Comparison of ENCODE assay signal across 9 cellular contexts in the genomic region with DNA sequence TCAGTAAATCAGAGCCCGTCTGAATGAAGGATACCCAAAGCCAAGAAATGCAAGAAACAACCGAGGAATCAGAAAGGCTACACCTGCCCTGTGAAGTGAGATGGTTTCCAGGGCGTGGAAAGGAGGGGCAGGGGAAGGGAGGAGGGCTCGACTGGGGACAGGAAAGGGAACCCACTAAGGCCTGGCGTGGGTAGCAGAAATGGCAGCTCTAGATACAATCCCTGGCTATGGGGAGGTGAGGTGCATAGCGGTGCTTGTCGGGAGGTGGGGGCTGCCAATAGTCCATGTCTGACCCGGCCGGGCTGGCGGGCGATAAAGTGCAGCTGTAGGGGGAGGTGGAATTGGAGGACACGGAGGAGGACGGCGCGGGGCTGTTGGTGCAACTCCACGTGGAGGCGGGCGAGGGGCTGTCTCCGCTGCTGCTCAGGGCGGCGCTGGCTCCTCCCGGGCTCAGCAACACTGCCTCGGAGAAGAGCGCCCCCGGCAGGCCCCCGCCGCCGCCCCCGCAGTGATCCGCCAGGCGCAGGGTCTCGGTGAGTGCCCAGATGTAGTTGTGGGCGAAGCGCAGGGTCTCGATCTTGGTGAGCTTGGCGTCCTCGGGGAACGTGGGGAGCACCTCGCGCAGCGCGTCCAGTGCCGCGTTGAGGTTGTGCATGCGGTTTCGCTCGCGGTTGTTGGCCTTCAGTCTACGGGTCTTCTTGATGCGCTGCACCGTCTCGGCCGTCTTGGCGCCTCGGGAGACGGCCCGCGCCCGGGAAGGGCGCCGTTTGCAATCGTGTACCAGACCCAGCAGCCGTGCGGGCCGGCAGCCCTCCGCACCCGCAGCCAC. TPM values are rescaled to one million over a fixed set of nuclear protein-coding genes. Genes with fewer than 3 reads are reported as not detected.
DNase-seq lines count a peak whose midpoint lies in the region; ATAC-seq and TF ChIP-seq lines count a peak whose summit lies in the region.
"Had no signal": no experiment of that assay in that cellular context is flagged by ENCODE, and none has a peak within 500 bp of the region (broad histone marks: within the 10 kb centered on the region; RNA-seq: fewer than 3 reads in every experiment).

No MANE protein-coding gene starts in this region.

- ATAC-seq in GM19395 (IDR thresholded peaks at IDR 0.05; ENCODE audit: unreplicated experiment) (peak; percentile 8), HG03520 (IDR thresholded peaks at IDR 0.05; ENCODE audit: unreplicated experiment) (peak; percentile 5), lower lobe of right lung (no peak)
- ATAC-seq in activated naive CD8-positive, alpha-beta T cell treated with anti-CD3 and anti-CD28 coated beads, Interleukin-2, amount 50 U/mL, for 24 hours: peak; percentile 8

- no peaks in the 10 kb centered on the region for H3K79me2 ChIP-seq in DOHH2 (ENCODE audit: control insufficient read depth, low read length)

- peak overlapping the region; percentile 75 for H3K4me3 ChIP-seq in DOHH2 (ENCODE audit: low read length)
- peak overlapping the region; percentile 59 for H3K4me3 ChIP-seq in lower lobe of right lung

- peak overlapping the region; percentile 96 for H3K4me2 ChIP-seq in DOHH2 (ENCODE audit: low read length)

- TF ChIP-seq CTCF in DOHH2 (IDR thresholded peaks at IDR 0.05; ENCODE audit: low read depth, low read length, poor library complexity, severe bottlenecking) (peak; percentile 62), lower lobe of right lung (IDR thresholded peaks at IDR 0.05) (no peak)

- peaks cover 17% of the 10 kb centered on the region for H3F3A ChIP-seq in DOHH2 (ENCODE audit: control insufficient read depth, insufficient read depth)

- peaks cover 87% of the 10 kb centered on the region for H3K27me3 Mint-ChIP-seq in activated naive CD8-positive, alpha-beta T cell treated with anti-CD3 and anti-CD28 coated beads, Interleukin-2, amount 50 U/mL, for 24 hours

- no peak overlapping the region for H3K27ac ChIP-seq in DOHH2 (ENCODE audit: low read depth, low read length)
- no peak overlapping the region for H3K27ac ChIP-seq in lower lobe of right lung

- H3K9me3 ChIP-seq in DOHH2 (ENCODE audit: control insufficient read depth, insufficient read depth, low read length) (no peaks in the 10 kb centered on the region), lower lobe of right lung (no peaks in the 10 kb centered on the region)

- DNase-seq in activated naive CD8-positive, alpha-beta T cell treated with anti-CD3 and anti-CD28 coated beads, Interleukin-2, amount 50 U/mL, for 24 hours: peak; percentile 7
- no peak for DNase-seq in lower lobe of right lung
- no peak for DNase-seq in Kasumi-1 (lab: John Stamatoyannopoulos, UW)
- DNase-seq in kidney glomerular epithelial cell (lab: John Stamatoyannopoulos, UW): no peak
- no peak for DNase-seq in NCI-H1436 (lab: John Stamatoyannopoulos, UW)

- H3K4me1 ChIP-seq in DOHH2 (ENCODE audit: control insufficient read depth, low read length) (peaks cover 54% of the 10 kb centered on the region), lower lobe of right lung (peaks cover 52% of the 10 kb centered on the region)

- H3K4me1 Mint-ChIP-seq in activated naive CD8-positive, alpha-beta T cell treated with anti-CD3 and anti-CD28 coated beads, Interleukin-2, amount 50 U/mL, for 24 hours: peaks cover 50% of the 10 kb centered on the region

- H3K9me2 ChIP-seq in DOHH2 (replicated peaks; ENCODE audit: control insufficient read depth, low read length): no peaks in the 10 kb centered on the region

- H3K4me3 Mint-ChIP-seq in activated naive CD8-positive, alpha-beta T cell treated with anti-CD3 and anti-CD28 coated beads, Interleukin-2, amount 50 U/mL, for 24 hours: peak overlapping the region; percentile 84

- peaks cover 3% of the 10 kb centered on the region; the same call in 1 of the 2 replicates for H4K20me1 ChIP-seq in DOHH2 (ENCODE audit: control insufficient read depth, insufficient read depth, low read depth, low read length)

- peaks cover 10% of the 10 kb centered on the region for H3K9me3 Mint-ChIP-seq in activated naive CD8-positive, alpha-beta T cell treated with anti-CD3 and anti-CD28 coated beads, Interleukin-2, amount 50 U/mL, for 24 hours

- H3K36me3 Mint-ChIP-seq in activated naive CD8-positive, alpha-beta T cell treated with anti-CD3 and anti-CD28 coated beads, Interleukin-2, amount 50 U/mL, for 24 hours (ENCODE audit: low read depth): peaks cover 5% of the 10 kb centered on the region

- H3K36me3 ChIP-seq in DOHH2 (ENCODE audit: control insufficient read depth, low read length): no peaks in the 10 kb centered on the region
- no peaks in the 10 kb centered on the region for H3K36me3 ChIP-seq in lower lobe of right lung

- peaks cover 97% of the 10 kb centered on the region for H3K27me3 ChIP-seq in DOHH2 (ENCODE audit: control insufficient read depth, low read length)
- H3K27me3 ChIP-seq in lower lobe of right lung (ENCODE audit: low read depth): peaks cover 99% of the 10 kb centered on the region

- intact Hi-C loops in lower lobe of right lung (cut with DNase I): no loop called here

- H3K27ac Mint-ChIP-seq in activated naive CD8-positive, alpha-beta T cell treated with anti-CD3 and anti-CD28 coated beads, Interleukin-2, amount 50 U/mL, for 24 hours: peak overlapping the region; percentile 49

RNA-seq across cellular contexts. Expression of a gene that starts 1.3 kb away (rescaled TPM):
- total RNA-seq in lower lobe of right lung: not detected
- total RNA-seq: activated CD8-positive, alpha-beta memory T cell treated with anti-CD3 and anti-CD28 coated beads for 36 hours had no signal

Comparison
In these comparisons a context has a peak if more than half of its experiments do, and no peak if none do; other contexts are left out.
1. ATAC-seq: peak in GM19395 (single experiment), HG03520 (single experiment) and activated naive CD8-positive, alpha-beta T cell treated with anti-CD3 and anti-CD28 coated beads, Interleukin-2, amount 50 U/mL, for 24 hours (single experiment); none in lower lobe of right lung (0 of 2).